Comparison of ENCODE assay signal across 1 cellular context in the genomic region with DNA sequence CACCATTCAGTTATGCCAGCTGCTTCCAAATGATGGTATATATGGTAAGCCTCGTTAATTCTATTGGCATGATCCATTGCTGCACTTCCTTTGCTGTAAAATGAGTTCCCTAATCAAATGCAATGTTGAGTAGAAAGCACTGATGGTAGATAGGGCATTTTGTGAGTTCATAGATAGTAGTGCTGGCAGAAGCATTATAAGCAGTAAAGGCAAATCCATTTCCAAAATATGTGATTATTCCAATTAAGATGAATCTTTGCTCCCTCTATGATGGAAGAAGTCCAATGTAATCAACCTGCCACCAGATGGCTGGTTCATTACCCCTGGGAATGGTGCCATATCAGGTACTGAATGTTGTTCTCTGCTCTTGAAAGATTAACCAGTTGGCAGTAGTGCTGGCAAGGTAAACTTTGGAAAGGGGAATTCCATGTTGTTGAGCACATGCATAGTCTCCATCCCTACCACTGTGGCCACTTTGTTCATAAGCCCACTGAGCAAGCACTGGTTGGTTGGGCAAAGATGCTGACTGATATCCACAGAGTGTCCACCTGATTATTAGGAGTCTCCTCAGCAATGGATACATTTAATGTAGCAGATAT.
TF ChIP-seq lines count a peak whose summit lies in the region.

No MANE protein-coding gene starts in this region.

TF ChIP-seq in K562, 482 proteins besides CTCF, POLR2A, EP300 and RAD21 (continued from another document):
- TF ChIP-seq, protein P1, sequence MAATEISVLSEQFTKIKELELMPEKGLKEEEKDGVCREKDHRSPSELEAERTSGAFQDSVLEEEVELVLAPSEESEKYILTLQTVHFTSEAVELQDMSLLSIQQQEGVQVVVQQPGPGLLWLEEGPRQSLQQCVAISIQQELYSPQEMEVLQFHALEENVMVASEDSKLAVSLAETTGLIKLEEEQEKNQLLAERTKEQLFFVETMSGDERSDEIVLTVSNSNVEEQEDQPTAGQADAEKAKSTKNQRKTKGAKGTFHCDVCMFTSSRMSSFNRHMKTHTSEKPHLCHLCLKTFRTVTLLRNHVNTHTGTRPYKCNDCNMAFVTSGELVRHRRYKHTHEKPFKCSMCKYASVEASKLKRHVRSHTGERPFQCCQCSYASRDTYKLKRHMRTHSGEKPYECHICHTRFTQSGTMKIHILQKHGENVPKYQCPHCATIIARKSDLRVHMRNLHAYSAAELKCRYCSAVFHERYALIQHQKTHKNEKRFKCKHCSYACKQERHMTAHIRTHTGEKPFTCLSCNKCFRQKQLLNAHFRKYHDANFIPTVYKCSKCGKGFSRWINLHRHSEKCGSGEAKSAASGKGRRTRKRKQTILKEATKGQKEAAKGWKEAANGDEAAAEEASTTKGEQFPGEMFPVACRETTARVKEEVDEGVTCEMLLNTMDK (IDR thresholded peaks at IDR 0.05; ENCODE audit: borderline replicate concordance, insufficient read depth, low read depth, low read length, poor library complexity, severe bottlenecking), result no peak
- TF ChIP-seq CBFA2T2 (conservative IDR thresholded peaks at IDR 0.05), result 0 out of 2 replicates have a peak, but pooled peaks have one; percentile 12
TF ChIP-seq in K562: peak in this region for 3.
